ENCODE assay signal across 10 cellular contexts in genomic region chr15:75036269-75036668, GRCh38. TPM values are rescaled to one million over a fixed set of nuclear protein-coding genes. Genes with fewer than 3 reads are reported as not detected.
DNase-seq lines count a peak whose midpoint lies in the region; ATAC-seq and TF ChIP-seq lines count a peak whose summit lies in the region.
"Had no signal": no experiment of that assay in that cellular context is flagged by ENCODE, and none has a peak within 500 bp of the region (broad histone marks: within the 10 kb centered on the region; RNA-seq: fewer than 3 reads in every experiment).

No MANE protein-coding gene starts in this region.

- ATAC-seq in HG02642 (IDR thresholded peaks at IDR 0.05; ENCODE audit: poor library complexity, unreplicated experiment): no peak
- ATAC-seq in HG02610 (IDR thresholded peaks at IDR 0.05; ENCODE audit: unreplicated experiment): no peak
- no peak for ATAC-seq in GM18517 (IDR thresholded peaks at IDR 0.05; ENCODE audit: unreplicated experiment)

- TF ChIP-seq POLR2A in adrenal gland (IDR thresholded peaks at IDR 0.05) (no peak), prostate gland (IDR thresholded peaks at IDR 0.05) (no peak)

- WGBS in adrenal gland, 4 donors: 46 to 74% (median 54%) methylated on average over 3 of the region's 3 CpGs
- 92% methylated on average over 3 of the region's 3 CpGs for WGBS in prostate gland

- H3K27ac ChIP-seq in adrenal gland: no peak overlapping the region
- no peak overlapping the region for H3K27ac ChIP-seq in prostate gland
- H3K27ac ChIP-seq: HL-60 had no signal

- intact Hi-C loops in adrenal gland (cut with DNase I) (no loop called here), prostate gland (cut with DNase I) (no loop called here)

- H3K4me1 ChIP-seq in adrenal gland (replicated peaks in 1 of 2) (peaks cover 8 to 17% of the 10 kb centered on the region in 2 donors), prostate gland (replicated peaks) (no peaks in the 10 kb centered on the region)

- H3K4me3 ChIP-seq in adrenal gland: no peak overlapping the region
- H3K4me3 ChIP-seq in prostate gland: no peak overlapping the region

- H3K36me3 ChIP-seq in adrenal gland (replicated peaks in 1 of 2) (no peaks in the 10 kb centered on the region), prostate gland (no peaks in the 10 kb centered on the region)

- DNase-seq in AG08395 (ENCODE audit: low spot score) (peak; percentile 14), HT-29 (ENCODE audit: low spot score) (peak; percentile 86), adrenal gland (peak in 4 of 7 donors; percentile 56 to 72 (median 61)), kidney tubule cell (ENCODE audit: low spot score) (peak; percentile 81), prostate gland (ENCODE audit: low spot score) (no peak)
- DNase-seq: NCI-H2171 treated with DMSO at 0.1 percent for 48 hours had no signal

- H3K27me3 ChIP-seq in adrenal gland: no peaks in the 10 kb centered on the region
- H3K27me3 ChIP-seq in prostate gland (replicated peaks; ENCODE audit: insufficient read depth): no peaks in the 10 kb centered on the region

- no peaks in the 10 kb centered on the region for H3K9me3 ChIP-seq in adrenal gland (replicated peaks in 1 of 3)
- H3K9me3 ChIP-seq in prostate gland: no peaks in the 10 kb centered on the region

- TF ChIP-seq CTCF in adrenal gland (IDR thresholded peaks at IDR 0.05) (no peak), prostate gland (IDR thresholded peaks at IDR 0.05) (no peak)

RNA-seq across cellular contexts. Expression of gene PPCDC, which starts 12.9 kb away (rescaled TPM):
- total RNA-seq in HT-29 (2014; rRNA removed; shearing (Covaris generic)): 26.9 and 37.0 TPM in 2 replicates
- total RNA-seq in adrenal gland (10 to 100 TPM; 19.4 to 36.4 (median 24.7) TPM), prostate gland (10 to 100 TPM; 19.4 to 22.0 TPM)
- 10 to 100 TPM; 17.4 to 35.2 (median 31.8) TPM for polyA plus RNA-seq in adrenal gland

RNA-seq across cellular contexts. Expression of gene SCAMP5, which starts 40.9 kb away (rescaled TPM):
- total RNA-seq in HT-29 (2014; rRNA removed; shearing (Covaris generic)): 0.86 and 3.0 TPM in 2 replicates
- total RNA-seq in adrenal gland (10 to 100 TPM; 12.9 to 47.2 (median 29.1) TPM), prostate gland (10 to 100 TPM in 1 of 2 donors, 1 to 10 TPM in 1; 6.1 to 24.4 TPM)
- 10 to 100 TPM; 10.2 to 22.0 (median 19.7) TPM for polyA plus RNA-seq in adrenal gland
